In the genomic region with DNA sequence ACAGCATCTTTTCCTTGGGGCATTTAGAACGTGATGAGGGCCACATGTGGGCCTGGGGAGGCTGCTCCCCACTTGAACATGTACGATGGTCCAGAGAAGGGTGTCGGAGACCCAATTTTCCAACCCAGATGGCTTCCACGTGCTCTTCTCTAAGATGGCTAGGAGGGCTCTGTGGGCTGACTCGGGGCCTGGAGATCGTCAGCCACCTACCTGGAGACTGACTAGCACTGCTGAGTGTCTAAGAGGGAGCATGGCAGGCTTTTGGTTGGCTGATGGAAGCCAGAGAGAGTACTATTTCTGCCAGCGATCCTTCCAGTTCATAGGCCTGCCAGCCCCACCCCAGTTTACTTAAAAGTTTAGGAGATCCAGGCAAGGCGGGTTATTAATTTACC, we compare ENCODE assay signal across 10 cellular contexts.
A peak's percentile ranks its signal among the peaks of the same experiment; 100 is the strongest.
DNase-seq lines count a peak whose midpoint lies in the region; ATAC-seq and TF ChIP-seq lines count a peak whose summit lies in the region.
"Had no signal": no experiment of that assay in that cellular context is flagged by ENCODE, and none has a peak within 500 bp of the region (broad histone marks: within the 10 kb centered on the region; RNA-seq: fewer than 3 reads in every experiment).

No MANE protein-coding gene starts in this region.

- H3K36me3 ChIP-seq in SJCRH30, result no peaks in the 10 kb centered on the region
- H3K36me3 ChIP-seq in endodermal cell (ENCODE audit: control insufficient read depth, insufficient read depth, low read length), result peaks cover 18% of the 10 kb centered on the region
- H3K36me3 ChIP-seq in HAP-1 (replicated peaks), result no peaks in the 10 kb centered on the region

- no peak overlapping the region for H3K4me3 Mint-ChIP-seq in endodermal cell
- H3K4me3 Mint-ChIP-seq: T-helper 1 cell treated with Interleukin-12 subunit alpha and Interleukin-12 subunit beta and Interleukin-4 antibody, amounts not matched to agents 30 μg/mL and 1 μg/mL, for 36 hours had no signal

- H3K27me3 ChIP-seq in SJCRH30 (no peaks in the 10 kb centered on the region), endodermal cell (ENCODE audit: control insufficient read depth, insufficient read depth, low read length, poor library complexity, severe bottlenecking) (no peaks in the 10 kb centered on the region), HAP-1 (ENCODE audit: low read depth) (no peaks in the 10 kb centered on the region)

- no peak overlapping the region for H3K9ac ChIP-seq in endodermal cell (ENCODE audit: extremely low read depth, low read length, poor library complexity, severe bottlenecking)

- WGBS in endodermal cell (ENCODE audit: insufficient coverage in 1 of 2, insufficient read length in 1 of 2), 2 experiments, result 91 to 93% methylated on average over 7 to 8 of the region's 8 CpGs

- H3K4me1 Mint-ChIP-seq in endodermal cell, result peaks cover 7% of the 10 kb centered on the region

- no peak for TF ChIP-seq CTCF in endodermal cell (conservative IDR thresholded peaks at IDR 0.05)

- peaks cover 17% of the 10 kb centered on the region for H3K4me1 ChIP-seq in SJCRH30
- H3K4me1 ChIP-seq in endodermal cell (ENCODE audit: control insufficient read depth, insufficient read depth, low read length), result no peaks in the 10 kb centered on the region
- no peaks in the 10 kb centered on the region; the same call in none of the 2 replicates for H3K4me1 ChIP-seq in HAP-1

- DNase-seq in SJCRH30 (no peak), endodermal cell (no peak), midbrain (lab: John Stamatoyannopoulos, UW) (peak; percentile 42), substantia nigra (lab: John Stamatoyannopoulos, UW) (peak in 1 of 49 donors; percentile 51), ecto neural progenitor cell (ENCODE audit: low spot score) (no peak), HAP-1 (ENCODE audit: low spot score in 2 of 2) (no peak)
- no peak for DNase-seq in stimulated activated CD4-positive, alpha-beta T cell treated with anti-CD3 and anti-CD28 coated beads, Interleukin-4, amount 100 ng/mL, for 1 hour
- DNase-seq: NCI-H446 treated with DMSO at 0.1 percent for 48 hours had no signal

- no peak overlapping the region for H3K4me3 ChIP-seq in SJCRH30
- H3K4me3 ChIP-seq in endodermal cell (ENCODE audit: low read length), result no peak overlapping the region
- H3K4me3 ChIP-seq in HAP-1, result no peak overlapping the region

- H3K27ac Mint-ChIP-seq in endodermal cell, result peak overlapping the region; percentile 84
- H3K27ac Mint-ChIP-seq: T-helper 1 cell treated with Interleukin-12 subunit alpha and Interleukin-12 subunit beta and Interleukin-4 antibody, amounts not matched to agents 30 μg/mL and 1 μg/mL, for 36 hours had no signal

- H3K27ac ChIP-seq in SJCRH30 (peak overlapping the region; percentile 85), endodermal cell (ENCODE audit: low read depth, low read length) (peak overlapping the region; percentile 79), substantia nigra (ENCODE audit: low read depth, low read length, poor library complexity, severe bottlenecking) (peak overlapping the region; percentile 93)

- H3K36me3 Mint-ChIP-seq in endodermal cell (ENCODE audit: low read depth), result peaks cover 32% of the 10 kb centered on the region

- in situ Hi-C loops in HAP-1 (cut with MboI; ENCODE audit: low sequenced_read_pairs), result no loop called here

- H3K9me3 ChIP-seq in SJCRH30 (replicated peaks), result no peaks in the 10 kb centered on the region
- H3K9me3 ChIP-seq in endodermal cell (ENCODE audit: control insufficient read depth, low read length), result no peaks in the 10 kb centered on the region
- H3K9me3 ChIP-seq in HAP-1, result no peaks in the 10 kb centered on the region

- no peak for ATAC-seq in HG03039 (IDR thresholded peaks at IDR 0.05; ENCODE audit: unreplicated experiment)

- H3K9me3 Mint-ChIP-seq in endodermal cell, result no peaks in the 10 kb centered on the region
- H3K9me3 Mint-ChIP-seq: T-helper 1 cell treated with Interleukin-12 subunit alpha and Interleukin-12 subunit beta and Interleukin-4 antibody, amounts not matched to agents 30 μg/mL and 1 μg/mL, for 36 hours had no signal

- H3K27me3 Mint-ChIP-seq in endodermal cell (ENCODE audit: insufficient read depth), result no peaks in the 10 kb centered on the region
